ENCODE assay signal across 8 cellular contexts in genomic region chr4:80197601-80198444, GRCh38. TPM values are rescaled to one million over a fixed set of nuclear protein-coding genes. Genes with fewer than 3 reads are reported as not detected.
DNase-seq lines count a peak whose midpoint lies in the region; ATAC-seq and TF ChIP-seq lines count a peak whose summit lies in the region.

No MANE protein-coding gene starts in this region.

- H3K9me3 Mint-ChIP-seq in activated naive CD8-positive, alpha-beta T cell treated with anti-CD3 and anti-CD28 coated beads, Interleukin-2, amount 10 ng/mL, durations not matched to agents 7 days and 5 days: no peaks in the 10 kb centered on the region

- POLR2A ChIA-PET in activated naive CD8-positive, alpha-beta T cell treated with anti-CD3 and anti-CD28 coated beads, Interleukin-2, amount 10 ng/mL, durations not matched to agents 7 days and 5 days (lab: Charles Lee): interaction anchor here (0.7 kb wide), 1 partner anchor 130 kb away, joined by 6 read pairs; no protein-coding TSS in a partner anchor

- DNase-seq in stimulated activated CD4-positive, alpha-beta T cell treated with anti-CD3 and anti-CD28 coated beads, Interleukin-15, amount 100 ng/mL, for 24 hours: peak; percentile 48
- DNase-seq in stimulated activated CD4-positive, alpha-beta T cell treated with anti-CD3 and anti-CD28 coated beads, Interleukin-4, amount 100 ng/mL, for 4 hours: no peak
- DNase-seq in activated naive CD8-positive, alpha-beta T cell treated with anti-CD3 and anti-CD28 coated beads, Interleukin-2, amount 10 ng/mL, durations not matched to agents 7 days and 5 days: no peak
- DNase-seq in iPS-NIHi7 (ENCODE audit: extremely low spot score) (peak; percentile 38), vagina (ENCODE audit: extremely low spot score in 2 of 2) (no peak), HuH-7.5 (ENCODE audit: low spot score) (no peak)

- H3K4me3 ChIP-seq in vagina: peak overlapping the region; percentile 41 to 46

- TF ChIP-seq CTCF in vagina (IDR thresholded peaks at IDR 0.05): no peak

- peaks cover 18% of the 10 kb centered on the region for H3K4me1 ChIP-seq in vagina

- H3K9me3 ChIP-seq in vagina: no peaks in the 10 kb centered on the region

- TF ChIP-seq POLR2A in vagina (IDR thresholded peaks at IDR 0.05): no peak

- no peak overlapping the region for H3K27ac Mint-ChIP-seq in activated naive CD8-positive, alpha-beta T cell treated with anti-CD3 and anti-CD28 coated beads, Interleukin-2, amount 10 ng/mL, durations not matched to agents 7 days and 5 days

- peak overlapping the region; percentile 63 for H3K4me3 Mint-ChIP-seq in activated naive CD8-positive, alpha-beta T cell treated with anti-CD3 and anti-CD28 coated beads, Interleukin-2, amount 10 ng/mL, durations not matched to agents 7 days and 5 days

- H3K36me3 ChIP-seq in vagina: no peaks in the 10 kb centered on the region

- ATAC-seq in activated naive CD8-positive, alpha-beta T cell treated with anti-CD3 and anti-CD28 coated beads, Interleukin-2, amount 10 ng/mL, durations not matched to agents 7 days and 5 days (ENCODE audit: low read depth): no peak
- ATAC-seq in GM18868 (IDR thresholded peaks at IDR 0.05; ENCODE audit: unreplicated experiment): no peak
- ATAC-seq in HG03520 (IDR thresholded peaks at IDR 0.05; ENCODE audit: unreplicated experiment): no peak

- H3K27ac ChIP-seq in vagina: peak overlapping the region; percentile 65

- H3K27me3 ChIP-seq in vagina: no peaks in the 10 kb centered on the region

- intact Hi-C loops in vagina (cut with DNase I): no loop called here

- peaks cover 5% of the 10 kb centered on the region for H3K36me3 Mint-ChIP-seq in activated naive CD8-positive, alpha-beta T cell treated with anti-CD3 and anti-CD28 coated beads, Interleukin-2, amount 10 ng/mL, durations not matched to agents 7 days and 5 days

- peaks cover 73% of the 10 kb centered on the region for H3K27me3 Mint-ChIP-seq in activated naive CD8-positive, alpha-beta T cell treated with anti-CD3 and anti-CD28 coated beads, Interleukin-2, amount 10 ng/mL, durations not matched to agents 7 days and 5 days

- H3K4me1 Mint-ChIP-seq in activated naive CD8-positive, alpha-beta T cell treated with anti-CD3 and anti-CD28 coated beads, Interleukin-2, amount 10 ng/mL, durations not matched to agents 7 days and 5 days: peaks cover 25% of the 10 kb centered on the region

RNA-seq across cellular contexts. Expression of gene PRDM8, which starts 0.5 kb away (rescaled TPM):
- 1 to 10 TPM; 8.2 to 9.5 TPM for total RNA-seq in activated naive CD8-positive, alpha-beta T cell treated with anti-CD3 and anti-CD28 coated beads, Interleukin-2, amount 10 ng/mL, durations not matched to agents 7 days and 5 days
- total RNA-seq in vagina: 15.0 TPM

Comparison
In these comparisons a context has a peak if more than half of its experiments do, and no peak if none do; other contexts are left out.
1. DNase-seq: peak in stimulated activated CD4-positive, alpha-beta T cell treated with anti-CD3 and anti-CD28 coated beads, Interleukin-15, amount 100 ng/mL, for 24 hours (single experiment) and iPS-NIHi7 (single experiment); none in stimulated activated CD4-positive, alpha-beta T cell treated with anti-CD3 and anti-CD28 coated beads, Interleukin-4, amount 100 ng/mL, for 4 hours (0 of 2), activated naive CD8-positive, alpha-beta T cell treated with anti-CD3 and anti-CD28 coated beads, Interleukin-2, amount 10 ng/mL, durations not matched to agents 7 days and 5 days (single experiment), vagina (0 of 2) and HuH-7.5 (single experiment).